Comparison of ENCODE assay signal across 25 cellular contexts in the genomic region with DNA sequence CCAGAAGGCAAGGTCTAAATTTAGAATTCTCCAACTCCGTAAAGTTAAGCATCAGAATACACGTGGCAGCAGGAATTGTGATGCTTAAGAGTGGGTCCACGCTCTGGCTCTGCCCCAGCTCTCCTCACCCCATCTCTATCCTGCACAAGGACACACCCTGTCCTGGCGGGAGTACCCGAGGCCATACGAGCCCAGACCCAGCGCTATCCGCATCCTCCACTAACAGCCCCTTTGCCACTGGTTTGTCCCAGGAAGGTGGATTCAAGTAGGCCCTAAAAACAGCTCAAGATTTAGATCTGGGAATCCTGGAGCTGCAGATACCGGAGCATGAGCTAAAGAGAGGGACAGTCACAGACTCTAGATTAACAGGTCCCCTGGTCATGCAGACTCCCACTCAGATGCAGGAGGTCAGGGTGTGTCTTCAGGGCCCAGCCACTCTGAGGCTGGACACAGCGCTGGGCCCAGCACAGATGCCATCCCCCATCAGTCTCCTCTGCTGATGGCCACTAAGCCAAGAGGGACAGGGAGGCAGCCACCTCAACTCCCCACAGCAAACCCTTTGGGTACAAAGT.
DNase-seq lines count a peak whose midpoint lies in the region; ATAC-seq and TF ChIP-seq lines count a peak whose summit lies in the region.
"Had no signal": no experiment of that assay in that cellular context is flagged by ENCODE, and none has a peak within 500 bp of the region (broad histone marks: within the 10 kb centered on the region; RNA-seq: fewer than 3 reads in every experiment).

No MANE protein-coding gene starts in this region.

- H4K20me1 ChIP-seq in GM23338 (replicated peaks; ENCODE audit: insufficient read depth): no peaks in the 10 kb centered on the region

- TF ChIP-seq CTCF in GM23338 (conservative IDR thresholded peaks at IDR 0.05; ENCODE audit: low read depth in 2 of 2): no peak
- no peak for TF ChIP-seq CTCF in VCaP (conservative IDR thresholded peaks at IDR 0.05)
- no peak for TF ChIP-seq CTCF in lung (IDR thresholded peaks at IDR 0.05; ENCODE audit: control extremely low read depth, extremely low read depth)
- TF ChIP-seq CTCF in GM10266 (IDR thresholded peaks at IDR 0.05; ENCODE audit: control insufficient read depth, insufficient read depth, low read depth, missing control alignments): no peak

- H3K9me2 ChIP-seq in GM23338 (ENCODE audit: insufficient read depth): no peaks in the 10 kb centered on the region

- peak; percentile 23 for ATAC-seq in GM23338
- ATAC-seq in lung (ENCODE audit: insufficient read depth, low FRiP score): no peak
- peak; percentile 33 for ATAC-seq in sciatic nerve
- ATAC-seq in HG02798 (IDR thresholded peaks at IDR 0.05; ENCODE audit: poor library complexity, unreplicated experiment): no peak
- ATAC-seq: T-cell had no signal

- no peaks in the 10 kb centered on the region for H3K79me2 ChIP-seq in GM23338 (replicated peaks; ENCODE audit: insufficient read depth)

- peaks cover 0 to 2% of the 10 kb centered on the region in 2 donors for H3K9me3 ChIP-seq in lung (ENCODE audit: control insufficient read depth in 2 of 2, insufficient read depth in 1 of 2, low read length in 1 of 2)
- H3K9me3 ChIP-seq: adrenal gland, BE2C, pancreas, spleen, tibial artery had no signal

- no peaks in the 10 kb centered on the region for H3K9me3 Mint-ChIP-seq in GM23338
- H3K9me3 Mint-ChIP-seq: activated naive CD4-positive, alpha-beta T cell treated with anti-CD3 and anti-CD28 coated beads for 36 hours had no signal

- no peaks in the 10 kb centered on the region for H3K36me3 ChIP-seq in GM23338 (ENCODE audit: insufficient read depth)
- no peaks in the 10 kb centered on the region for H3K36me3 ChIP-seq in lung (ENCODE audit: control insufficient read depth in 2 of 2, insufficient read depth in 2 of 2, low read length in 2 of 2)
- H3K36me3 ChIP-seq: adrenal gland, BE2C, brain microvascular endothelial cell, pancreas, spleen, tibial artery had no signal

- peaks cover 11% of the 10 kb centered on the region for H3K4me1 Mint-ChIP-seq in GM23338

- H3K27ac Mint-ChIP-seq in GM23338: no peak overlapping the region
- H3K27ac Mint-ChIP-seq: activated naive CD4-positive, alpha-beta T cell treated with anti-CD3 and anti-CD28 coated beads for 36 hours; T-cell had no signal

- H3F3A ChIP-seq in GM23338 (replicated peaks; ENCODE audit: low read depth): no peaks in the 10 kb centered on the region

- H3K4me3 Mint-ChIP-seq in GM23338: no peak overlapping the region
- H3K4me3 Mint-ChIP-seq: activated naive CD4-positive, alpha-beta T cell treated with anti-CD3 and anti-CD28 coated beads for 36 hours; nephron; T-cell had no signal

- DNase-seq in GM23338 (ENCODE audit: low spot score) (no peak), lung (ENCODE audit: low spot score) (peak; percentile 19), sciatic nerve (ENCODE audit: low spot score) (no peak), NCI-H2107 (lab: John Stamatoyannopoulos, UW) (no peak), GM10266 (ENCODE audit: extremely low spot score) (no peak), NCI-H2196 (lab: John Stamatoyannopoulos, UW; ENCODE audit: unreplicated experiment) (no peak)
- DNase-seq: activated naive CD4-positive, alpha-beta T cell treated with anti-CD3 and anti-CD28 coated beads for 36 hours; activated T-cell treated with anti-CD3 and anti-CD28 coated beads, Interleukin-2, amount 50 U/mL, for 48 hours; brain microvascular endothelial cell; DMS 273 treated with DMSO at 0.1 percent for 48 hours; dorsolateral prefrontal cortex; GOT3; hypothalamus; NCI-H1092; NCI-H1694; NCI-H510A; spleen; T-cell; tibial artery had no signal

- no peaks in the 10 kb centered on the region for H3K4me1 ChIP-seq in GM23338 (ENCODE audit: insufficient read depth)
- H3K4me1 ChIP-seq in lung (ENCODE audit: control insufficient read depth in 2 of 2, insufficient read depth in 2 of 2, low read length in 2 of 2): peaks cover 0 to 4% of the 10 kb centered on the region in 2 donors
- H3K4me1 ChIP-seq: adrenal gland, BE2C, spleen had no signal

- H3K4me3 ChIP-seq in GM23338 (no peak overlapping the region), lung (no peak overlapping the region)
- H3K4me3 ChIP-seq: adrenal gland, dorsolateral prefrontal cortex, pancreas, spleen, tibial artery had no signal

- H3K27ac ChIP-seq in GM23338 (ENCODE audit: low read depth) (no peak overlapping the region), VCaP (peak overlapping the region; percentile 68), lung (ENCODE audit: low read depth in 1 of 2, low read length in 1 of 2) (no peak overlapping the region)
- H3K27ac ChIP-seq: adrenal gland, brain microvascular endothelial cell, dorsolateral prefrontal cortex, pancreas, spleen, tibial artery had no signal

- intact Hi-C loops in sciatic nerve (cut with DNase I): no loop called here

- peaks cover 14% of the 10 kb centered on the region for H3K27me3 Mint-ChIP-seq in GM23338 (ENCODE audit: insufficient read depth, low read depth, poor library complexity)

- H2AFZ ChIP-seq in GM23338: no peak overlapping the region

- H3K36me3 Mint-ChIP-seq in GM23338 (ENCODE audit: low read depth): no peaks in the 10 kb centered on the region; the same call in 2 of the 3 replicates
- H3K36me3 Mint-ChIP-seq: T-cell had no signal

- H3K4me2 ChIP-seq in GM23338: no peak overlapping the region

- WGBS in lung, 2 donors: 69 to 77% methylated on average over 10 of the region's 10 CpGs

- H3K27me3 ChIP-seq in GM23338 (ENCODE audit: insufficient read depth): no peaks in the 10 kb centered on the region
- no peaks in the 10 kb centered on the region for H3K27me3 ChIP-seq in lung (ENCODE audit: control insufficient read depth, insufficient read depth)
- H3K27me3 ChIP-seq: BE2C, brain microvascular endothelial cell had no signal

TF ChIP-seq in GM23338, 12 proteins besides CTCF, POLR2A, EP300 and RAD21 (continues in another document):
- TF ChIP-seq EZH2 (IDR thresholded peaks at IDR 0.05; ENCODE audit: low read depth, unreplicated experiment) (no peak), CREB1 (CRISPR knock-in tag; IDR thresholded peaks at IDR 0.05; ENCODE audit: low read depth) (no peak), ZNF331 (CRISPR knock-in tag; IDR thresholded peaks at IDR 0.05; ENCODE audit: low read depth) (no peak), ZNF114 (CRISPR knock-in tag; IDR thresholded peaks at IDR 0.05) (no peak), NANOG (IDR thresholded peaks at IDR 0.05; ENCODE audit: borderline replicate concordance) (no peak), STAT1 (IDR thresholded peaks at IDR 0.05; ENCODE audit: unreplicated experiment) (no peak), POLR2AphosphoS5 (IDR thresholded peaks at IDR 0.05; ENCODE audit: low read depth) (no peak), ETS1 (IDR thresholded peaks at IDR 0.05) (no peak)
- TF ChIP-seq, protein P1, sequence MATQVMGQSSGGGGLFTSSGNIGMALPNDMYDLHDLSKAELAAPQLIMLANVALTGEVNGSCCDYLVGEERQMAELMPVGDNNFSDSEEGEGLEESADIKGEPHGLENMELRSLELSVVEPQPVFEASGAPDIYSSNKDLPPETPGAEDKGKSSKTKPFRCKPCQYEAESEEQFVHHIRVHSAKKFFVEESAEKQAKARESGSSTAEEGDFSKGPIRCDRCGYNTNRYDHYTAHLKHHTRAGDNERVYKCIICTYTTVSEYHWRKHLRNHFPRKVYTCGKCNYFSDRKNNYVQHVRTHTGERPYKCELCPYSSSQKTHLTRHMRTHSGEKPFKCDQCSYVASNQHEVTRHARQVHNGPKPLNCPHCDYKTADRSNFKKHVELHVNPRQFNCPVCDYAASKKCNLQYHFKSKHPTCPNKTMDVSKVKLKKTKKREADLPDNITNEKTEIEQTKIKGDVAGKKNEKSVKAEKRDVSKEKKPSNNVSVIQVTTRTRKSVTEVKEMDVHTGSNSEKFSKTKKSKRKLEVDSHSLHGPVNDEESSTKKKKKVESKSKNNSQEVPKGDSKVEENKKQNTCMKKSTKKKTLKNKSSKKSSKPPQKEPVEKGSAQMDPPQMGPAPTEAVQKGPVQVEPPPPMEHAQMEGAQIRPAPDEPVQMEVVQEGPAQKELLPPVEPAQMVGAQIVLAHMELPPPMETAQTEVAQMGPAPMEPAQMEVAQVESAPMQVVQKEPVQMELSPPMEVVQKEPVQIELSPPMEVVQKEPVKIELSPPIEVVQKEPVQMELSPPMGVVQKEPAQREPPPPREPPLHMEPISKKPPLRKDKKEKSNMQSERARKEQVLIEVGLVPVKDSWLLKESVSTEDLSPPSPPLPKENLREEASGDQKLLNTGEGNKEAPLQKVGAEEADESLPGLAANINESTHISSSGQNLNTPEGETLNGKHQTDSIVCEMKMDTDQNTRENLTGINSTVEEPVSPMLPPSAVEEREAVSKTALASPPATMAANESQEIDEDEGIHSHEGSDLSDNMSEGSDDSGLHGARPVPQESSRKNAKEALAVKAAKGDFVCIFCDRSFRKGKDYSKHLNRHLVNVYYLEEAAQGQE (IDR thresholded peaks at IDR 0.05; ENCODE audit: unreplicated experiment): no peak

Comparison
In these comparisons a context has a peak if more than half of its experiments do, and no peak if none do; other contexts are left out.
1. ATAC-seq: peak in GM23338 (single experiment) and sciatic nerve (single experiment); none in lung (single experiment) and HG02798 (single experiment).